1 cellular context compared by ENCODE assay signal in genomic region chr17:50345443-50346312, GRCh38.
A peak's percentile ranks its signal among the peaks of the same experiment; 100 is the strongest.
TF ChIP-seq lines count a peak whose summit lies in the region.

TSS of gene XYLT2 (plus strand) at chr17:50346126. CDS start at chr17:50346141, 15 bp downstream.

TF ChIP-seq in K562, 482 proteins besides CTCF, POLR2A, EP300 and RAD21 (continued from another document and continues in another):
- TF ChIP-seq ZBTB40 (IDR thresholded peaks at IDR 0.05) (peak; percentile 54; the same call in 1 of the 2 replicates), ZBTB40 (CRISPR knock-in tag; IDR thresholded peaks at IDR 0.05) (no peak), FOXP4 (CRISPR knock-in tag; IDR thresholded peaks at IDR 0.05; ENCODE audit: borderline replicate concordance) (no peak), ZNF263 (CRISPR knock-in tag; IDR thresholded peaks at IDR 0.05; ENCODE audit: borderline replicate concordance) (peak; percentile 41; the same call in 1 of the 2 replicates), PHF20 (IDR thresholded peaks at IDR 0.05; ENCODE audit: partially characterized antibody) (peak; percentile 64), ZBTB11 (CRISPR knock-in tag; IDR thresholded peaks at IDR 0.05) (peak in 1 of 3 experiments; percentile 86; a peak in 2 of 6 replicates), SUPT5H (IDR thresholded peaks at IDR 0.05) (peak; percentile 62), ETS2 (tag; IDR thresholded peaks at IDR 0.05; ENCODE audit: borderline replicate concordance, poor library complexity, severe bottlenecking) (no peak), REST (CRISPR knock-in tag; IDR thresholded peaks at IDR 0.05; ENCODE audit: low read depth) (0 out of 2 replicates have a peak, but pooled peaks have one; percentile 7), GABPB1 (CRISPR knock-in tag; IDR thresholded peaks at IDR 0.05) (peak; percentile 45; the same call in 1 of the 2 replicates), MGA (IDR thresholded peaks at IDR 0.05) (peak; percentile 89), ZNF175 (CRISPR knock-in tag; IDR thresholded peaks at IDR 0.05; ENCODE audit: low read depth) (peak; percentile 79; the same call in 1 of the 2 replicates)
